16 cellular contexts compared by ENCODE assay signal in genomic region chr5:73515232-73515631, GRCh38. TPM values are rescaled to one million over a fixed set of nuclear protein-coding genes. Genes with fewer than 3 reads are reported as not detected.
A peak's percentile ranks its signal among the peaks of the same experiment; 100 is the strongest.
DNase-seq lines count a peak whose midpoint lies in the region; ATAC-seq and TF ChIP-seq lines count a peak whose summit lies in the region.
"Had no signal": no experiment of that assay in that cellular context is flagged by ENCODE, and none has a peak within 500 bp of the region (broad histone marks: within the 10 kb centered on the region; RNA-seq: fewer than 3 reads in every experiment).

No MANE protein-coding gene starts in this region.

- H3K36me3 ChIP-seq in mucosa of descending colon (ENCODE audit: low read depth) = no peaks in the 10 kb centered on the region
- H3K36me3 ChIP-seq: BLaER1 treated with 17β-estradiol and CSF1 and Interleukin-3, amounts not matched to agents 10 nM and 100 nM had no signal

- DNase-seq in DMS53 treated with DMSO at 0.1 percent for 48 hours (lab: John Stamatoyannopoulos, UW; ENCODE audit: unreplicated experiment) (peak; percentile 91), NCI-H2029 treated with DMSO at 0.1 percent for 48 hours (lab: John Stamatoyannopoulos, UW) (peak; percentile 97), astrocyte of the cerebellum (ENCODE audit: low read depth) (peak; percentile 13), mucosa of descending colon (peak in 1 of 3 donors; percentile 79)
- no peak for DNase-seq in NK-92 treated with Interleukin-12 subunit alpha and Interleukin-12 subunit beta, amount 100 ng/mL, for 24 hours (lab: John Stamatoyannopoulos, UW)
- DNase-seq in stimulated activated naive CD8-positive, alpha-beta T cell treated with anti-CD3 and anti-CD28 coated beads, Interleukin-15, Interleukin-2, amounts not matched to agents 100 U/mL and 50 U/mL, for 24 hours = no peak
- DNase-seq: activated CD4-positive, alpha-beta T cell treated with anti-CD3 and anti-CD28 coated beads for 4 hours; activated naive CD8-positive, alpha-beta T cell treated with anti-CD3 and anti-CD28 coated beads for 36 hours; GM23248; KBM-7; natural killer cell; RPMI8226; stimulated activated CD4-positive, alpha-beta T cell treated with anti-CD3 and anti-CD28 coated beads, Interleukin-4, amount 100 ng/mL, for 1 hour had no signal

- no peaks in the 10 kb centered on the region for H3K9me3 ChIP-seq in mucosa of descending colon
- H3K9me3 ChIP-seq: BLaER1 treated with 17β-estradiol and CSF1 and Interleukin-3, amounts not matched to agents 10 nM and 100 nM had no signal

- intact Hi-C loops in mucosa of descending colon (cut with DNase I, micrococcal nuclease) = no loop called here

- ATAC-seq in mucosa of descending colon = peak; percentile 66
- no peak for ATAC-seq in stimulated activated naive CD8-positive, alpha-beta T cell treated with anti-CD3 and anti-CD28 coated beads, Interleukin-15, Interleukin-2, amounts not matched to agents 100 U/mL and 50 U/mL, for 24 hours
- ATAC-seq in GM21423 (IDR thresholded peaks at IDR 0.05; ENCODE audit: unreplicated experiment) = no peak
- ATAC-seq in GM18502 (IDR thresholded peaks at IDR 0.05; ENCODE audit: poor library complexity, unreplicated experiment) = no peak
- ATAC-seq: natural killer cell had no signal

- no peak overlapping the region for H3K4me3 ChIP-seq in astrocyte of the cerebellum (ENCODE audit: low read depth, low read length)
- H3K4me3 ChIP-seq in mucosa of descending colon = no peak overlapping the region
- H3K4me3 ChIP-seq: BLaER1 treated with 17β-estradiol and CSF1 and Interleukin-3, amounts not matched to agents 10 nM and 100 nM; GM23248 had no signal

- H3K4me1 ChIP-seq in mucosa of descending colon (ENCODE audit: low read depth) = peaks cover 14% of the 10 kb centered on the region

- TF ChIP-seq CTCF in astrocyte of the cerebellum (IDR thresholded peaks at IDR 0.05; ENCODE audit: low read depth, low read length, missing control alignments) (no peak), mucosa of descending colon (IDR thresholded peaks at IDR 0.05) (no peak)

- in situ Hi-C loops in astrocyte of the cerebellum (cut with HindIII; ENCODE audit: low sequenced_read_pairs) = no loop called here

RNA-seq across cellular contexts. Expression of gene BTF3, which starts 17.0 kb away (rescaled TPM):
- 100 to 1,000 TPM; 460 to 520 (median 486) TPM for total RNA-seq in mucosa of descending colon

RNA-seq across cellular contexts. Expression of gene ANKRA2, which starts 50.2 kb away (rescaled TPM):
- 10 to 100 TPM; 20.8 to 23.8 (median 23.1) TPM for total RNA-seq in mucosa of descending colon

RNA-seq across cellular contexts. Expression of gene UTP15, which starts 50.3 kb away (rescaled TPM):
- 10 to 100 TPM; 11.9 to 15.0 (median 13.5) TPM for total RNA-seq in mucosa of descending colon

Comparison
In these comparisons a context has a peak if more than half of its experiments do, and no peak if none do; other contexts are left out.
1. DNase-seq: peak in DMS53 treated with DMSO at 0.1 percent for 48 hours (single experiment), NCI-H2029 treated with DMSO at 0.1 percent for 48 hours (single experiment) and astrocyte of the cerebellum (single experiment); none in NK-92 treated with Interleukin-12 subunit alpha and Interleukin-12 subunit beta, amount 100 ng/mL, for 24 hours (single experiment) and stimulated activated naive CD8-positive, alpha-beta T cell treated with anti-CD3 and anti-CD28 coated beads, Interleukin-15, Interleukin-2, amounts not matched to agents 100 U/mL and 50 U/mL, for 24 hours (single experiment).